In the genomic region with DNA sequence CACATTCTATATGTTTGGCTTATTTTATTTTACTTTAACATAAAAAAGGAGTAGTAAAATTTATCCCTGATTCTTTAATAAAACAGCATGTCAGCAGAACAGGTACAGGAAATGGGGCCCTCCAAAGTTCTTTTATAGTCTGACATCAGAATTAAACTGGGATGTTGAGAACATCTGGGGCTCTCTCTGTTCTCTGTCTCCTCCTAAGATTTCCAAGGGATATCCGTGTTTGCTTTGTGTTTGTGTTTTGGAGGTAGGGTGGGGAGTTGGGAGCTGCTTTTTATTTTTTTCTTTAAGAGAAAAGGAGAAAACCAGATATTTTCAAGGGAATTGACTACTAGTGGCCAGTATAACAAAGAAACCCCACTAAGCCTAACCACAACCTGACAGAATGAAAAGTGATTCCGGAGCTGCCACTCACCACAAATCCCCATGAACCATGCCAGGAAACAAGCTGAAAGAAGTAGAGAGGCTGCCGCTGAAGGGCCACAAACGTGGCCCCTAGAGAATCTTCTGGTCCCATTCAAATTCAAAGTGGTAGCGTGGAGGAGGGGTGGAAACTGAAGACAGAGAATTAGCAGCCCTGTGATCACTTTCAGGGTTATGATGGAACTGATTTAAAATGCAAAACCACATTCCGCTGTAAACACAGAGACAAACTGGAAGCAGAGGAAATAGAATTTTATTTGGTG, we compare ENCODE assay signal across 14 cellular contexts.
DNase-seq lines count a peak whose midpoint lies in the region; ATAC-seq, FAIRE-seq and TF ChIP-seq lines count a peak whose summit lies in the region.
"Had no signal": no experiment of that assay in that cellular context is flagged by ENCODE, and none has a peak within 500 bp of the region (broad histone marks: within the 10 kb centered on the region; RNA-seq: fewer than 3 reads in every experiment).

No MANE protein-coding gene starts in this region.

- FAIRE-seq in GM18507 (lab: Jason Lieb, UNC) = peak; percentile 67

- H3K36me3 ChIP-seq in lower lobe of right lung = no peaks in the 10 kb centered on the region
- H3K36me3 ChIP-seq: SJSA1 had no signal

- ATAC-seq in HG02678 (IDR thresholded peaks at IDR 0.05; ENCODE audit: unreplicated experiment) = peak; percentile 55
- no peak for ATAC-seq in lower lobe of right lung
- ATAC-seq in GM18498 (IDR thresholded peaks at IDR 0.05; ENCODE audit: unreplicated experiment) = no peak

- TF ChIP-seq CTCF in astrocyte of the cerebellum (IDR thresholded peaks at IDR 0.05; ENCODE audit: low read depth, low read length, missing control alignments) = no peak
- TF ChIP-seq CTCF in lower lobe of right lung (IDR thresholded peaks at IDR 0.05) = no peak

- H3K4me3 ChIP-seq in astrocyte of the cerebellum (ENCODE audit: low read depth, low read length) = no peak overlapping the region
- H3K4me3 ChIP-seq in lower lobe of right lung = no peak overlapping the region
- H3K4me3 ChIP-seq: SJSA1 had no signal

- in situ Hi-C loops in astrocyte of the cerebellum (cut with HindIII; ENCODE audit: low sequenced_read_pairs) = no loop called here

- H3K27me3 ChIP-seq in lower lobe of right lung (ENCODE audit: low read depth) = no peaks in the 10 kb centered on the region

- DNase-seq in GM18507 (ENCODE audit: extremely low spot score, insufficient read length, low read depth) = no peak
- peak; percentile 18 for DNase-seq in astrocyte of the cerebellum (ENCODE audit: low read depth)
- no peak for DNase-seq in lower lobe of right lung
- no peak for DNase-seq in DMS79 treated with DMSO at 0.1 percent for 48 hours (lab: John Stamatoyannopoulos, UW)
- DNase-seq in anterior cingulate cortex (lab: John Stamatoyannopoulos, UW) = no peak
- DNase-seq in activated naive CD4-positive, alpha-beta T cell treated with Interleukin-2 at 50 U/mL for 16 hours = no peak
- DNase-seq: activated CD4-positive, alpha-beta T cell treated with anti-CD3 and anti-CD28 coated beads for 1 hour; activated T-cell treated with anti-CD3 and anti-CD28 coated beads, Interleukin-2, amount 50 U/mL, for 48 hours; EL; NCI-H1092; NCI-H748 treated with DMSO at 0.1 percent for 48 hours had no signal

- intact Hi-C loops in lower lobe of right lung (cut with DNase I) = no loop called here

- peak overlapping the region; percentile 65 for H3K27ac ChIP-seq in lower lobe of right lung
- H3K27ac ChIP-seq: SJSA1 had no signal

- H3K9me3 ChIP-seq in lower lobe of right lung = no peaks in the 10 kb centered on the region
- H3K9me3 ChIP-seq: SJSA1 had no signal

- H3K4me1 ChIP-seq in lower lobe of right lung = no peaks in the 10 kb centered on the region
- H3K4me1 ChIP-seq: SJSA1 had no signal
